30 cellular contexts compared by ENCODE assay signal in the genomic region with DNA sequence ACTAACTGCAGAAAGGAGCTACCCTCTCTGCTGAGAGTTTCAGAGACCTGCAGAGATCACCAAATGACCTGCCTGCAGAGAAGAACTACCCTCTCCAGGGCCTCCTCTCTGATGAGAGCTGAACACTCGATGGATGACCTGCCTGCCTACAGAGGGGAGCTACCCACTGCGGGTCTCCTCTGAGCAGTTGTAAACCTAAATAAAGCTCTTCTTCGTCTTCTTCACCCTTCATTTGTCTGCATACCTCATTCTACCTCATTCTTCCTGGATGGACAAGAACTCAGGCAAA. TPM values are rescaled to one million over a fixed set of nuclear protein-coding genes. Genes with fewer than 3 reads are reported as not detected.
A peak's percentile ranks its signal among the peaks of the same experiment; 100 is the strongest.
DNase-seq lines count a peak whose midpoint lies in the region; ATAC-seq, FAIRE-seq and TF ChIP-seq lines count a peak whose summit lies in the region.
"Had no signal": no experiment of that assay in that cellular context is flagged by ENCODE, and none has a peak within 500 bp of the region (broad histone marks: within the 10 kb centered on the region; RNA-seq: fewer than 3 reads in every experiment).

No MANE protein-coding gene starts in this region.

- CTCF ChIA-PET in K562 (lab: Yijun Ruan, JAX; ENCODE audit: low intra/inter-chr PET ratio), result no interaction called here

- TF ChIP-seq RAD21 in K562 (CRISPR knock-in tag; conservative IDR thresholded peaks at IDR 0.05 in 1 of 2, IDR thresholded peaks at IDR 0.05 in 1 of 2), result no peak

- BruUV-seq in K562 (replicated peaks; lab: Mats Ljungman, UMichigan), result no TSS peak

- H3K4me1 Mint-ChIP-seq in endothelial cell (ENCODE audit: unreplicated experiment), result no peaks in the 10 kb centered on the region
- H3K4me1 Mint-ChIP-seq in T-helper 2 cell treated with Interferon-gamma antibody and Interleukin-4, amounts not matched to agents 5 μg/mL and 100 μg/mL, for 36 hours (ENCODE audit: low read depth), result peaks cover 20% of the 10 kb centered on the region
- peaks cover 44% of the 10 kb centered on the region for H3K4me1 Mint-ChIP-seq in activated T-cell treated with anti-CD3 and anti-CD28 coated beads, Interleukin-2, amount 50 U/mL, for 4 hours (ENCODE audit: low read depth)

- peak; percentile 20 for DNase-seq in NB4 (ENCODE audit: low read depth)
- DNase-seq in K562 (ENCODE audit: extremely low read depth in 1 of 4, low spot score in 3 of 4), result no peak
- DNase-seq in endothelial cell (ENCODE audit: low spot score), result no peak
- no peak for DNase-seq in T-helper 2 cell treated with Interferon-gamma antibody and Interleukin-4, amounts not matched to agents 5 μg/mL and 100 μg/mL, for 36 hours (ENCODE audit: low spot score)
- no peak for DNase-seq in HT-29 (ENCODE audit: low spot score)
- DNase-seq in activated effector memory CD4-positive, alpha-beta T cell treated with anti-CD3 and anti-CD28 coated beads, Interleukin-2, amount 50 U/mL, for 16 hours, result no peak
- no peak for DNase-seq in activated T-cell treated with anti-CD3 and anti-CD28 coated beads, Interleukin-2, amount 50 U/mL, for 4 hours
- DNase-seq: AML-193; CD4-positive, alpha-beta memory T cell; CD4-positive, CD25-positive, alpha-beta regulatory T cell; CD8-positive, alpha-beta memory T cell; COR-L47; DMS 273 treated with DMSO at 0.1 percent for 48 hours; DMS153; DMS53; DMS79; DND-41; EL; GDM1 had no signal

- H3K27ac ChIP-seq in C4-2B, result peak overlapping the region; percentile 1; the same call in 1 of the 2 replicates
- no peak overlapping the region for H3K27ac ChIP-seq in K562 (ENCODE audit: extremely low read depth, low read depth, low read length)
- H3K27ac ChIP-seq: 22Rv1; A549; BLaER1 treated with 17β-estradiol and CSF1 and Interleukin-3, amounts not matched to agents 10 nM and 100 nM had no signal

- no peak overlapping the region for H3K27ac Mint-ChIP-seq in endothelial cell (ENCODE audit: unreplicated experiment)
- H3K27ac Mint-ChIP-seq in T-helper 2 cell treated with Interferon-gamma antibody and Interleukin-4, amounts not matched to agents 5 μg/mL and 100 μg/mL, for 36 hours, result no peak overlapping the region
- H3K27ac Mint-ChIP-seq: B cell; CD14-positive monocyte; CD4-positive, alpha-beta memory T cell had no signal

- H3K27me3 Mint-ChIP-seq in endothelial cell (ENCODE audit: unreplicated experiment), result no peaks in the 10 kb centered on the region
- no peaks in the 10 kb centered on the region for H3K27me3 Mint-ChIP-seq in T-helper 2 cell treated with Interferon-gamma antibody and Interleukin-4, amounts not matched to agents 5 μg/mL and 100 μg/mL, for 36 hours (ENCODE audit: low read depth)
- H3K27me3 Mint-ChIP-seq in activated T-cell treated with anti-CD3 and anti-CD28 coated beads, Interleukin-2, amount 50 U/mL, for 4 hours (ENCODE audit: low read depth), result no peaks in the 10 kb centered on the region
- H3K27me3 Mint-ChIP-seq: B cell; CD4-positive, alpha-beta memory T cell; CD4-positive, CD25-positive, alpha-beta regulatory T cell; CD8-positive, alpha-beta memory T cell had no signal

- H3K4me3 ChIP-seq in NB4 (ENCODE audit: low read depth, low read length) (no peak overlapping the region), K562 (no peak overlapping the region)
- H3K4me3 ChIP-seq: A549, GM12878 had no signal

- TF ChIP-seq POLR2A in NB4 (IDR thresholded peaks at IDR 0.05; ENCODE audit: extremely low read depth, insufficient read length) (no peak), K562 (conservative IDR thresholded peaks at IDR 0.05) (no peak)

- no peak for TF ChIP-seq CTCF in C4-2B (conservative IDR thresholded peaks at IDR 0.05)
- TF ChIP-seq CTCF in NB4 (IDR thresholded peaks at IDR 0.05; ENCODE audit: low read depth, low read length), result no peak
- TF ChIP-seq CTCF in K562 (IDR thresholded peaks at IDR 0.05 in 2 of 3, conservative IDR thresholded peaks at IDR 0.05 in 1 of 3; ENCODE audit: insufficient read depth in 2 of 3, low read depth in 1 of 3, low read length in 3 of 3), result no peak
- TF ChIP-seq CTCF in endothelial cell (IDR thresholded peaks at IDR 0.05; ENCODE audit: unreplicated experiment), result no peak

- peak overlapping the region; percentile 42 for H3K4me3 Mint-ChIP-seq in endothelial cell (ENCODE audit: unreplicated experiment)
- no peak overlapping the region for H3K4me3 Mint-ChIP-seq in T-helper 2 cell treated with Interferon-gamma antibody and Interleukin-4, amounts not matched to agents 5 μg/mL and 100 μg/mL, for 36 hours
- no peak overlapping the region for H3K4me3 Mint-ChIP-seq in activated T-cell treated with anti-CD3 and anti-CD28 coated beads, Interleukin-2, amount 50 U/mL, for 4 hours
- H3K4me3 Mint-ChIP-seq: B cell; CD14-positive monocyte; CD4-positive, CD25-positive, alpha-beta regulatory T cell; CD8-positive, alpha-beta memory T cell had no signal

- POLR2A ChIA-PET in K562 (lab: Yijun Ruan, JAX), result interaction anchor here (0.9 kb wide), 1 partner anchor 11 kb away, joined by 4 read pairs; no protein-coding TSS in a partner anchor

- no peak overlapping the region for H2AFZ ChIP-seq in K562 (ENCODE audit: low read depth, low read length)

- ATAC-seq in K562, result no peak
- no peak for ATAC-seq in activated T-cell treated with anti-CD3 and anti-CD28 coated beads, Interleukin-2, amount 50 U/mL, for 4 hours
- ATAC-seq: A549, GM12878 had no signal

- H3K36me3 Mint-ChIP-seq in endothelial cell (ENCODE audit: low read depth, unreplicated experiment), result peaks cover 20% of the 10 kb centered on the region
- H3K36me3 Mint-ChIP-seq in T-helper 2 cell treated with Interferon-gamma antibody and Interleukin-4, amounts not matched to agents 5 μg/mL and 100 μg/mL, for 36 hours (ENCODE audit: low read depth), result peaks cover 29% of the 10 kb centered on the region
- H3K36me3 Mint-ChIP-seq in activated T-cell treated with anti-CD3 and anti-CD28 coated beads, Interleukin-2, amount 50 U/mL, for 4 hours (ENCODE audit: insufficient read depth), result peaks cover 8% of the 10 kb centered on the region
- H3K36me3 Mint-ChIP-seq: CD4-positive, CD25-positive, alpha-beta regulatory T cell had no signal

- no peaks in the 10 kb centered on the region for H3K9me3 Mint-ChIP-seq in endothelial cell (ENCODE audit: unreplicated experiment)
- H3K9me3 Mint-ChIP-seq in T-helper 2 cell treated with Interferon-gamma antibody and Interleukin-4, amounts not matched to agents 5 μg/mL and 100 μg/mL, for 36 hours, result peaks cover 17% of the 10 kb centered on the region
- peaks cover 4% of the 10 kb centered on the region for H3K9me3 Mint-ChIP-seq in activated T-cell treated with anti-CD3 and anti-CD28 coated beads, Interleukin-2, amount 50 U/mL, for 4 hours
- H3K9me3 Mint-ChIP-seq: CD4-positive, alpha-beta memory T cell had no signal

- H3K4me1 ChIP-seq in K562 (replicated peaks in 1 of 2; ENCODE audit: control insufficient read depth in 2 of 2, insufficient read depth in 2 of 2, low read length in 2 of 2), result no peaks in the 10 kb centered on the region
- H3K4me1 ChIP-seq: A549; BLaER1 treated with 17β-estradiol and CSF1 and Interleukin-3, amounts not matched to agents 10 nM and 100 nM had no signal

- intact Hi-C loops in K562 (cut with micrococcal nuclease), result no loop called here

- no peaks in the 10 kb centered on the region for H3K36me3 ChIP-seq in K562 (ENCODE audit: control insufficient read depth, insufficient read depth, low read length)

- no peaks in the 10 kb centered on the region; the same call in 1 of the 2 replicates for H3K9me3 ChIP-seq in K562 (replicated peaks; ENCODE audit: control insufficient read depth, insufficient read depth, low read depth, low read length)

- no peaks in the 10 kb centered on the region for H3K27me3 ChIP-seq in K562 (ENCODE audit: control insufficient read depth in 2 of 2, insufficient read depth in 2 of 2, low read length in 2 of 2)
- H3K27me3 ChIP-seq: BLaER1 treated with 17β-estradiol and CSF1 and Interleukin-3, amounts not matched to agents 10 nM and 100 nM had no signal

- H3K79me2 ChIP-seq in K562 (ENCODE audit: control insufficient read depth, insufficient read depth, low read length), result 0 out of 3 replicates have a peak, but pooled peaks cover 5% of the 10 kb centered on the region

- 43% methylated on average over 3 of the region's 3 CpGs for WGBS in K562 (ENCODE audit: insufficient coverage, low coverage, missing lambda C conversion rate)

- FAIRE-seq in K562 (lab: Jason Lieb, UNC), result no peak
- FAIRE-seq: A549, GM12878, GM12892, GM18507 had no signal

- H3K9ac ChIP-seq in K562 (ENCODE audit: insufficient read depth in 1 of 2, low read depth in 2 of 2, low read length in 2 of 2), result no peak overlapping the region
- H3K9ac ChIP-seq: BLaER1 treated with 17β-estradiol and CSF1 and Interleukin-3, amounts not matched to agents 10 nM and 100 nM had no signal

- H3K4me2 ChIP-seq in K562 (ENCODE audit: insufficient read depth, low read length), result no peak overlapping the region
- H3K4me2 ChIP-seq: A549; BLaER1 treated with 17β-estradiol and CSF1 and Interleukin-3, amounts not matched to agents 10 nM and 100 nM had no signal

- in situ Hi-C loops in K562 (cut with MboI), result no loop called here

- H4K20me1 ChIP-seq in K562 (replicated peaks; ENCODE audit: control insufficient read depth, insufficient read depth, low read length), result no peaks in the 10 kb centered on the region

- TF ChIP-seq EP300 in K562 (IDR thresholded peaks at IDR 0.05; ENCODE audit: low read length), result no peak

- H3K9me1 ChIP-seq in K562 (ENCODE audit: control insufficient read depth, insufficient read depth, low read length), result no peaks in the 10 kb centered on the region

RNA-seq across cellular contexts. Expression of a gene that starts 24.2 kb away (rescaled TPM):
- 26.8 and 53.5 TPM in 2 replicates for total RNA-seq in K562 (2011; cell fraction: chromatin; rRNA removed; ENCODE audit: low replicate concordance)
- 14.3 and 17.4 TPM in 2 replicates for total RNA-seq in K562 (2011; cell fraction: nucleolus; rRNA removed)
- total RNA-seq in K562 (2011; cell fraction: nucleoplasm; rRNA removed), result 40.3 and 94.6 TPM in 2 replicates
- 5.2 and 6.8 TPM in 2 replicates for total RNA-seq in K562 (2014; rRNA removed)
- total RNA-seq in K562 (2014; rRNA removed; fragmentation: Illumina TruSeq; extraction: Trizol), result 6.9 and 7.7 TPM in 2 replicates
- total RNA-seq in K562 (2015; rRNA removed; fragmentation: Illumina TruSeq; extraction: Trizol), result 12.1 and 12.2 TPM in 2 replicates
- total RNA-seq in K562 (2021), result 13.6 and 16.1 TPM in 2 replicates
- 6.7 and 13.2 TPM in 2 replicates for polyA plus RNA-seq in K562 (2011; rRNA removed)
- polyA plus RNA-seq in K562 (2011; cell fraction: cytosol; rRNA removed), result 9.3 and 14.7 TPM in 2 replicates
- 8.4 and 11.6 TPM in 2 replicates for polyA plus RNA-seq in K562 (2011; cell fraction: nucleus; rRNA removed)
- 16.6 and 20.6 TPM in 2 replicates for polyA plus RNA-seq in K562 (2012)
- polyA plus RNA-seq in K562 (2014; fragmentation: Illumina TruSeq; extraction: Trizol), result 14.3 and 15.6 TPM in 2 replicates
- 1 to 10 TPM; 3.9 to 6.2 TPM for polyA plus RNA-seq in K562 (2014; fragmentation: Nextera tagmentation; extraction: Ambion mirVana)
- 10.2 and 13.0 TPM in 2 replicates for polyA plus RNA-seq in K562 (2014; rRNA removed)
- 17.0 and 30.7 TPM in 2 replicates for polyA minus RNA-seq in K562 (2011; rRNA and poly(A)+ RNA removed)
- polyA minus RNA-seq in K562 (2011; cell fraction: cytosol; rRNA and poly(A)+ RNA removed), result 5.9 and 15.7 TPM in 2 replicates
- 10.5 and 11.6 TPM in 2 replicates for polyA minus RNA-seq in K562 (2011; cell fraction: nucleus; rRNA and poly(A)+ RNA removed)
- total RNA-seq in endothelial cell (ENCODE audit: unreplicated experiment), result 81.2 TPM
- 6.6 and 8.3 TPM in 2 replicates for total RNA-seq in HT-29 (2014; rRNA removed; shearing (Covaris generic))
- total RNA-seq in activated T-cell treated with anti-CD3 and anti-CD28 coated beads, Interleukin-2, amount 50 U/mL, for 4 hours, result 10 to 100 TPM; 25.0 to 27.0 (median 25.9) TPM

RNA-seq across cellular contexts. Expression of a gene that starts 35.6 kb away (rescaled TPM):
- total RNA-seq in K562 (2011; cell fraction: chromatin; rRNA removed; ENCODE audit: low replicate concordance), result not detected in 2 replicates
- not detected in 2 replicates for total RNA-seq in K562 (2011; cell fraction: nucleolus; rRNA removed)
- total RNA-seq in K562 (2011; cell fraction: nucleoplasm; rRNA removed), result not detected in 2 replicates
- total RNA-seq in K562 (2014; rRNA removed), result not detected in 2 replicates
- not detected in 2 replicates for total RNA-seq in K562 (2014; rRNA removed; fragmentation: Illumina TruSeq; extraction: Trizol)
- not detected in 2 replicates for total RNA-seq in K562 (2015; rRNA removed; fragmentation: Illumina TruSeq; extraction: Trizol)
- total RNA-seq in K562 (2021), result not detected in 2 replicates
- not detected in 2 replicates for polyA plus RNA-seq in K562 (2011; rRNA removed)
- 0.03 TPM in 1 of 2 replicates, not detected in the other for polyA plus RNA-seq in K562 (2011; cell fraction: cytosol; rRNA removed)
- not detected in 2 replicates for polyA plus RNA-seq in K562 (2011; cell fraction: nucleus; rRNA removed)
- polyA plus RNA-seq in K562 (2012), result 0.10 TPM in 1 of 2 replicates, not detected in the other
- polyA plus RNA-seq in K562 (2014; fragmentation: Illumina TruSeq; extraction: Trizol), result 0.03 TPM in 1 of 2 replicates, not detected in the other
- polyA plus RNA-seq in K562 (2014; fragmentation: Nextera tagmentation; extraction: Ambion mirVana), result under 1 TPM; 0.06 to 0.11 TPM
- polyA plus RNA-seq in K562 (2014; rRNA removed), result 0.04 TPM in 1 of 2 replicates, not detected in the other
- polyA minus RNA-seq in K562 (2011; rRNA and poly(A)+ RNA removed), result not detected in 2 replicates
- not detected in 2 replicates for polyA minus RNA-seq in K562 (2011; cell fraction: cytosol; rRNA and poly(A)+ RNA removed)
- not detected in 2 replicates for polyA minus RNA-seq in K562 (2011; cell fraction: nucleus; rRNA and poly(A)+ RNA removed)
- 0.26 TPM for total RNA-seq in endothelial cell (ENCODE audit: unreplicated experiment)
- total RNA-seq in HT-29 (2014; rRNA removed; shearing (Covaris generic)), result 0.51 TPM in 1 of 2 replicates, not detected in the other
- total RNA-seq in activated T-cell treated with anti-CD3 and anti-CD28 coated beads, Interleukin-2, amount 50 U/mL, for 4 hours, result under 1 TPM in 2 of 3 donors, not detected in 1; 0.15 to 0.30 TPM
- total RNA-seq: A172 had no signal
- polyA plus RNA-seq: BJ, CD14-positive monocyte had no signal
